ENCODE assay signal across 15 cellular contexts in the genomic region with DNA sequence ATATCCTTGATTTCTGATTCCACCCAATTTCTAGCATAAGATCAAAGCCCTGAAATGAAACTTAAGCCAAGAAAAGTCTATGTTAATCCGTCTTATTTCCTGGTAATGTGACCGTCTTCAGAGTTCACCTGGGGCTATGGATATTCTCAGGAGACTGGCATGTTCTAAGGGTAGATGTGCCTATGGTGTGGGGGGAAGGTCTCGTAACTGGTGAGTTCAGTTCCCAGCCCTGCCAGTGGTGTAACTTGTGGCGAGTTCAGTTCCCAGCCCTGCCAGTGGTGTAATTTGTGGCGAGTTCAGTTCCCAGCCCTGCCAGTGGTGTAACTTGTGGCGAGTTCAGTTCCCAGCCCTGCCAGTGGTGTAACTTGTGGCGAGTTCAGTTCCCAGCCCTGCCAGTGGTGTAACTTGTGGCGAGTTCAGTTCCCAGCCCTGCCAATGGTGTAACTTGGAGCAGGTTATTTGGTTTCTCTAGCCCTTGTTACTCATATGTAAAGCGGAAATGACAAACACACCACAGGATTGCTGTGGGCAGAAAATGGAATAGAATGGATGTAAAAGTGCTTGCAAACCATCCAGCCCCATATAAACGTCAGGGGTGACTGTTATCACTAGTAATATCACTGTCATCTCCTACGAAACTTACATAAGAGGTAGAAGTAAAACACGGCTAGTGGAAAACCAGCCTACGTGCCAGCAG. TPM values are rescaled to one million over a fixed set of nuclear protein-coding genes. Genes with fewer than 3 reads are reported as not detected.
A peak's percentile ranks its signal among the peaks of the same experiment; 100 is the strongest.
DNase-seq lines count a peak whose midpoint lies in the region; ATAC-seq lines count a peak whose summit lies in the region.
"Had no signal": no experiment of that assay in that cellular context is flagged by ENCODE, and none has a peak within 500 bp of the region (broad histone marks: within the 10 kb centered on the region; RNA-seq: fewer than 3 reads in every experiment).

No MANE protein-coding gene starts in this region.

- peak; percentile 12 for DNase-seq in stimulated activated naive CD4-positive, alpha-beta T cell treated with Interleukin-2 at 50 U/mL for 16 hours (lab: John Stamatoyannopoulos, UW)
- DNase-seq in stimulated activated naive CD4-positive, alpha-beta T cell (lab: John Stamatoyannopoulos, UW) = no peak
- DNase-seq in NOMO-1 treated with dmso at 0.1 percent for 144 hours (lab: John Stamatoyannopoulos, UW; ENCODE audit: unreplicated experiment) = peak; percentile 97
- no peak for DNase-seq in effector memory CD8-positive, alpha-beta T cell
- DNase-seq in activated CD8-positive, alpha-beta memory T cell treated with anti-CD3 and anti-CD28 coated beads, Interleukin-2, amount 10 ng/mL, durations not matched to agents 7 days and 5 days = no peak
- DNase-seq: CD4-positive, CD25-positive, alpha-beta regulatory T cell; kidney; naive thymus-derived CD8-positive, alpha-beta T cell; NCI-H2081 treated with DMSO at 0.1 percent for 48 hours had no signal

- CTCF ChIA-PET in activated CD8-positive, alpha-beta memory T cell treated with anti-CD3 and anti-CD28 coated beads, Interleukin-2, amount 10 ng/mL, durations not matched to agents 7 days and 5 days (lab: Charles Lee) = interaction anchor here (1.6 kb wide), 1 partner anchor 276 kb away, joined by 5 read pairs; no protein-coding TSS in a partner anchor

- no peaks in the 10 kb centered on the region for H3K4me1 Mint-ChIP-seq in effector memory CD8-positive, alpha-beta T cell (ENCODE audit: low read depth in 2 of 2)
- H3K4me1 Mint-ChIP-seq in activated CD8-positive, alpha-beta memory T cell treated with anti-CD3 and anti-CD28 coated beads, Interleukin-2, amount 10 ng/mL, durations not matched to agents 7 days and 5 days = peaks cover 10% of the 10 kb centered on the region
- H3K4me1 Mint-ChIP-seq: naive thymus-derived CD8-positive, alpha-beta T cell had no signal

- ATAC-seq in effector memory CD8-positive, alpha-beta T cell (replicated peaks) = peak; percentile 89
- no peak for ATAC-seq in activated CD8-positive, alpha-beta memory T cell treated with anti-CD3 and anti-CD28 coated beads, Interleukin-2, amount 10 ng/mL, durations not matched to agents 7 days and 5 days
- no peak for ATAC-seq in activated CD4-positive, CD25-positive, alpha-beta regulatory T cell treated with anti-CD3 and anti-CD28 coated beads, Interleukin-2, amount 50 U/mL, for 24 hours
- ATAC-seq in GM21526 (IDR thresholded peaks at IDR 0.05; ENCODE audit: low FRiP score, unreplicated experiment) = no peak
- ATAC-seq in HG02870 (IDR thresholded peaks at IDR 0.05; ENCODE audit: unreplicated experiment) = no peak
- ATAC-seq: HCT116; naive thymus-derived CD8-positive, alpha-beta T cell had no signal

- peaks cover 33% of the 10 kb centered on the region for H3K36me3 Mint-ChIP-seq in effector memory CD8-positive, alpha-beta T cell (ENCODE audit: insufficient read depth)
- H3K36me3 Mint-ChIP-seq in activated CD8-positive, alpha-beta memory T cell treated with anti-CD3 and anti-CD28 coated beads, Interleukin-2, amount 10 ng/mL, durations not matched to agents 7 days and 5 days = peaks cover 37% of the 10 kb centered on the region

- peak overlapping the region; percentile 9 to 46 for H3K27ac Mint-ChIP-seq in effector memory CD8-positive, alpha-beta T cell
- H3K27ac Mint-ChIP-seq in activated CD8-positive, alpha-beta memory T cell treated with anti-CD3 and anti-CD28 coated beads, Interleukin-2, amount 10 ng/mL, durations not matched to agents 7 days and 5 days = no peak overlapping the region
- H3K27ac Mint-ChIP-seq: T-helper 2 cell treated with Interferon-gamma antibody and Interleukin-4, amounts not matched to agents 5 μg/mL and 100 μg/mL, for 36 hours had no signal

- no peaks in the 10 kb centered on the region for H3K27me3 Mint-ChIP-seq in effector memory CD8-positive, alpha-beta T cell
- H3K27me3 Mint-ChIP-seq in activated CD8-positive, alpha-beta memory T cell treated with anti-CD3 and anti-CD28 coated beads, Interleukin-2, amount 10 ng/mL, durations not matched to agents 7 days and 5 days = no peaks in the 10 kb centered on the region
- H3K27me3 Mint-ChIP-seq: CD4-positive, CD25-positive, alpha-beta regulatory T cell; naive thymus-derived CD8-positive, alpha-beta T cell had no signal

- H3K4me3 Mint-ChIP-seq in effector memory CD8-positive, alpha-beta T cell = no peak overlapping the region
- no peak overlapping the region for H3K4me3 Mint-ChIP-seq in activated CD8-positive, alpha-beta memory T cell treated with anti-CD3 and anti-CD28 coated beads, Interleukin-2, amount 10 ng/mL, durations not matched to agents 7 days and 5 days
- H3K4me3 Mint-ChIP-seq: CD4-positive, CD25-positive, alpha-beta regulatory T cell; naive thymus-derived CD8-positive, alpha-beta T cell; T-helper 2 cell treated with Interferon-gamma antibody and Interleukin-4, amounts not matched to agents 5 μg/mL and 100 μg/mL, for 36 hours had no signal

- H3K9me3 Mint-ChIP-seq in effector memory CD8-positive, alpha-beta T cell = no peaks in the 10 kb centered on the region
- H3K9me3 Mint-ChIP-seq in activated CD8-positive, alpha-beta memory T cell treated with anti-CD3 and anti-CD28 coated beads, Interleukin-2, amount 10 ng/mL, durations not matched to agents 7 days and 5 days (ENCODE audit: low read depth) = no peaks in the 10 kb centered on the region
- H3K9me3 Mint-ChIP-seq: CD4-positive, CD25-positive, alpha-beta regulatory T cell; naive thymus-derived CD8-positive, alpha-beta T cell; T-helper 2 cell treated with Interferon-gamma antibody and Interleukin-4, amounts not matched to agents 5 μg/mL and 100 μg/mL, for 36 hours had no signal

RNA-seq across cellular contexts. Expression of a gene that starts 30.4 kb away (rescaled TPM):
- not detected for total RNA-seq in activated CD8-positive, alpha-beta memory T cell treated with anti-CD3 and anti-CD28 coated beads, Interleukin-2, amount 10 ng/mL, durations not matched to agents 7 days and 5 days
- total RNA-seq: CD4-positive, CD25-positive, alpha-beta regulatory T cell; esophagus muscularis mucosa; naive thymus-derived CD8-positive, alpha-beta T cell had no signal

RNA-seq across cellular contexts. Expression of a gene that starts 35.6 kb away (rescaled TPM):
- not detected for total RNA-seq in activated CD8-positive, alpha-beta memory T cell treated with anti-CD3 and anti-CD28 coated beads, Interleukin-2, amount 10 ng/mL, durations not matched to agents 7 days and 5 days
- total RNA-seq: CD4-positive, CD25-positive, alpha-beta regulatory T cell; esophagus muscularis mucosa; naive thymus-derived CD8-positive, alpha-beta T cell had no signal

RNA-seq across cellular contexts. Expression of a gene that starts 40.8 kb away (rescaled TPM):
- total RNA-seq in activated CD8-positive, alpha-beta memory T cell treated with anti-CD3 and anti-CD28 coated beads, Interleukin-2, amount 10 ng/mL, durations not matched to agents 7 days and 5 days = 10 to 100 TPM; 57.7 to 61.6 TPM

Comparison
In these comparisons a context has a peak if more than half of its experiments do, and no peak if none do; other contexts are left out.
1. DNase-seq: peak in stimulated activated naive CD4-positive, alpha-beta T cell treated with Interleukin-2 at 50 U/mL for 16 hours (single experiment) and NOMO-1 treated with dmso at 0.1 percent for 144 hours (single experiment); none in stimulated activated naive CD4-positive, alpha-beta T cell (0 of 6), effector memory CD8-positive, alpha-beta T cell (0 of 3) and activated CD8-positive, alpha-beta memory T cell treated with anti-CD3 and anti-CD28 coated beads, Interleukin-2, amount 10 ng/mL, durations not matched to agents 7 days and 5 days (single experiment).